In genomic region chr6:693737-694038, GRCh38 we compare ENCODE assay signal across 7 cellular contexts. TPM values are rescaled to one million over a fixed set of nuclear protein-coding genes. Genes with fewer than 3 reads are reported as not detected.
DNase-seq lines count a peak whose midpoint lies in the region; ATAC-seq and TF ChIP-seq lines count a peak whose summit lies in the region.

No MANE protein-coding gene starts in this region.

- peak overlapping the region; percentile 97 for H3K4me3 Mint-ChIP-seq in T-helper 17 cell

- H3K27me3 ChIP-seq in HAP-1 (ENCODE audit: low read depth), result no peaks in the 10 kb centered on the region
- H3K27me3 ChIP-seq in skeletal muscle tissue (ENCODE audit: control insufficient read depth in 3 of 3, insufficient read depth in 3 of 3, low read length in 3 of 3), result no peaks in the 10 kb centered on the region

- no peaks in the 10 kb centered on the region for H3K36me3 Mint-ChIP-seq in T-helper 17 cell (ENCODE audit: low read depth)

- in situ Hi-C loops in HAP-1 (cut with MboI; ENCODE audit: low sequenced_read_pairs), result no loop called here

- H3K4me1 ChIP-seq in HAP-1 (peaks cover 8% of the 10 kb centered on the region), skeletal muscle tissue (ENCODE audit: control insufficient read depth in 3 of 3, insufficient read depth in 3 of 3, low read length in 3 of 3) (peaks cover 7 to 14% (median 11%) of the 10 kb centered on the region in 3 donors)

- H3K27ac ChIP-seq in skeletal muscle tissue (ENCODE audit: low read depth, low read length), result no peak overlapping the region

- ATAC-seq in T-helper 17 cell (no peak), GM21619 (IDR thresholded peaks at IDR 0.05; ENCODE audit: unreplicated experiment) (no peak)

- peaks cover 39% of the 10 kb centered on the region for H3K4me1 Mint-ChIP-seq in T-helper 17 cell

- DNase-seq in HAP-1 (ENCODE audit: low spot score in 2 of 2) (no peak), T-helper 17 cell (no peak), fibroblast of villous mesenchyme (ENCODE audit: low read depth) (no peak), foreskin melanocyte (no peak), germinal center (ENCODE audit: low spot score) (no peak)

- H3K36me3 ChIP-seq in HAP-1 (replicated peaks) (no peaks in the 10 kb centered on the region), skeletal muscle tissue (ENCODE audit: control insufficient read depth in 3 of 3, insufficient read depth in 3 of 3, low read length in 3 of 3) (no peaks in the 10 kb centered on the region)

- no peaks in the 10 kb centered on the region for H3K9me3 ChIP-seq in HAP-1
- no peaks in the 10 kb centered on the region for H3K9me3 ChIP-seq in T-helper 17 cell (ENCODE audit: control insufficient read depth, low read length, poor library complexity, severe bottlenecking)
- H3K9me3 ChIP-seq in skeletal muscle tissue (ENCODE audit: control insufficient read depth in 3 of 3, low read length in 3 of 3), result no peaks in the 10 kb centered on the region

- no peaks in the 10 kb centered on the region for H3K27me3 Mint-ChIP-seq in T-helper 17 cell

- H3K4me3 ChIP-seq in HAP-1 (peak overlapping the region; percentile 88), fibroblast of villous mesenchyme (ENCODE audit: low read depth, low read length) (peak overlapping the region; percentile 92), skeletal muscle tissue (ENCODE audit: low read length in 3 of 3) (peak overlapping the region; percentile 93 to 98 (median 94))

- no peak for TF ChIP-seq CTCF in fibroblast of villous mesenchyme (IDR thresholded peaks at IDR 0.05; ENCODE audit: insufficient read depth, low read depth, low read length)

- H3K9ac ChIP-seq in skeletal muscle tissue (ENCODE audit: low read depth in 1 of 3, low read length in 3 of 3), result peak overlapping the region in 2 of 3 donors; percentile 80 to 89

- peak overlapping the region; percentile 90 for H3K27ac Mint-ChIP-seq in T-helper 17 cell

RNA-seq across cellular contexts. Expression of gene EXOC2, which starts 0.7 kb away (rescaled TPM):
- total RNA-seq in T-helper 17 cell (10 to 100 TPM; 30.7 to 30.9 TPM), fibroblast of villous mesenchyme (24.8 and 29.8 TPM in 2 replicates), skeletal muscle tissue (26.6 TPM)

RNA-seq across cellular contexts. Expression of gene HUS1B, which starts 36.8 kb away (rescaled TPM):
- 1 to 10 TPM; 1.9 to 4.5 TPM for total RNA-seq in T-helper 17 cell
- total RNA-seq in fibroblast of villous mesenchyme, result 0.86 and 1.9 TPM in 2 replicates
- 1.0 TPM for total RNA-seq in skeletal muscle tissue
